14 cellular contexts compared by ENCODE assay signal in the genomic region with DNA sequence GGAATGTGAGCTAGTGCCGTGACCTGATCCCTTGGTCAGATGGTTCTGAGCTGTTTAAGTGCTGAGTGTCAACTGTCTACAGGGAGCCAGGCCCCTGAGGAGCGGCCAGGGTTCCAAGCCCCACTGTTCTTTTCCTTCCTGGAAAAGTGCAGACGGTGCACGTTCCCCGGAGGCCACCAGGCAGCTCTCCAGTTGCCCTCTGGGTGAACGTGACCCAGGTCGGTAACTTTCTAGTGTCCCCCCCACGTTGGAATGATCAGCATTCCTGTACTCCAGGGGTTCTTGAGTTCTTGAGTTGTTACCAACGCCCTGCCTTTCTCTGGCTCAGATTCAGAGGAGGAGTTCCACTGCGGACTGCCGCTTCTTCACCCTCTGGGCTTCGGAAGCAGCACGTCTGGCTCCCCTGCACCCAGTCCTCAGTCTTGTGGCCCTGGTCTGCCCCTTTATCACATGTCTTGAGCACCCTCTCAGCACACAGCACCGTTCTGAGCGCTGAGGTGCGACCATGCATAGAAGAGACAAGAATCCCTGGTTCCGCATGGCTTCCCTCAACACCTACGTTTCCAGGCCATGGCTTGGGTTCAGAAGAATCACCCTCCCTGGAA.
DNase-seq lines count a peak whose midpoint lies in the region; ATAC-seq and TF ChIP-seq lines count a peak whose summit lies in the region.
"Had no signal": no experiment of that assay in that cellular context is flagged by ENCODE, and none has a peak within 500 bp of the region (broad histone marks: within the 10 kb centered on the region; RNA-seq: fewer than 3 reads in every experiment).

No MANE protein-coding gene starts in this region.

- CTCF ChIA-PET in T-cell (lab: Charles Lee) = no interaction called here

- no peak overlapping the region for H3K4me3 ChIP-seq in cardiac fibroblast (replicated peaks in 1 of 2; ENCODE audit: low read depth in 2 of 2, low read length in 2 of 2)
- H3K4me3 ChIP-seq in testis = no peak overlapping the region
- H3K4me3 ChIP-seq: thoracic aorta had no signal

- peaks cover 14 to 26% (median 18%) of the 10 kb centered on the region in 3 donors for H3K4me1 Mint-ChIP-seq in T-cell

- peaks cover 53% of the 10 kb centered on the region for H3K36me3 Mint-ChIP-seq in T-cell

- TF ChIP-seq CTCF in cardiac fibroblast (IDR thresholded peaks at IDR 0.05; ENCODE audit: low read depth, low read length) (no peak), testis (IDR thresholded peaks at IDR 0.05) (no peak)

- WGBS in testis, 2 donors = 69 to 73% methylated on average over 15 to 17 of the region's 18 CpGs

- H3K36me3 ChIP-seq in testis (ENCODE audit: low read depth, missing control alignments) = no peaks in the 10 kb centered on the region
- H3K36me3 ChIP-seq: thoracic aorta had no signal

- no peak overlapping the region for H3K27ac Mint-ChIP-seq in T-cell

- DNase-seq in HK-2 (ENCODE audit: unreplicated experiment) (peak; percentile 80), cardiac fibroblast (ENCODE audit: low read depth in 2 of 2) (peak; percentile 18 to 50), left lobe of liver (ENCODE audit: low spot score) (no peak), testis (peak; percentile 70), SHP77 (lab: John Stamatoyannopoulos, UW) (no peak), T-cell (no peak), putamen (ENCODE audit: low spot score) (no peak)
- DNase-seq: DMS153; naive B cell; NCI-H526 treated with DMSO at 0.1 percent for 48 hours; stimulated activated CD4-positive, alpha-beta T cell treated with anti-CD3 and anti-CD28 coated beads, Interleukin-2, amount 100 ng/mL, for 48 hours had no signal

- H3K9me3 Mint-ChIP-seq in T-cell = no peaks in the 10 kb centered on the region
- H3K9me3 Mint-ChIP-seq: brain, naive B cell had no signal

- no peak overlapping the region for H3K4me3 Mint-ChIP-seq in T-cell
- H3K4me3 Mint-ChIP-seq: brain, naive B cell had no signal

- intact Hi-C loops in testis (cut with DNase I; ENCODE audit: low total_unique reads) = no loop called here

- no peaks in the 10 kb centered on the region for H3K9me3 ChIP-seq in testis
- H3K9me3 ChIP-seq: thoracic aorta had no signal

- ATAC-seq in left lobe of liver (peak; percentile 66), T-cell (replicated peaks in 1 of 4) (no peak), GM18511 (IDR thresholded peaks at IDR 0.05; ENCODE audit: unreplicated experiment) (no peak)

- H3K27me3 ChIP-seq in testis = no peaks in the 10 kb centered on the region

- H3K27me3 Mint-ChIP-seq in T-cell = no peaks in the 10 kb centered on the region
- H3K27me3 Mint-ChIP-seq: brain, naive B cell had no signal

- no peak for TF ChIP-seq POLR2A in testis (IDR thresholded peaks at IDR 0.05)

- peaks cover 26% of the 10 kb centered on the region for H3K4me1 ChIP-seq in testis

- POLR2A ChIA-PET in T-cell (lab: Charles Lee) = no interaction called here

- H3K27ac ChIP-seq in testis = no peak overlapping the region

Comparison
In these comparisons a context has a peak if more than half of its experiments do, and no peak if none do; other contexts are left out.
1. DNase-seq: peak in HK-2 (single experiment), cardiac fibroblast (2 of 2) and testis (single experiment); none in left lobe of liver (single experiment), SHP77 (0 of 2), T-cell (0 of 34) and putamen (single experiment).